ENCODE assay signal across 9 cellular contexts in the genomic region with DNA sequence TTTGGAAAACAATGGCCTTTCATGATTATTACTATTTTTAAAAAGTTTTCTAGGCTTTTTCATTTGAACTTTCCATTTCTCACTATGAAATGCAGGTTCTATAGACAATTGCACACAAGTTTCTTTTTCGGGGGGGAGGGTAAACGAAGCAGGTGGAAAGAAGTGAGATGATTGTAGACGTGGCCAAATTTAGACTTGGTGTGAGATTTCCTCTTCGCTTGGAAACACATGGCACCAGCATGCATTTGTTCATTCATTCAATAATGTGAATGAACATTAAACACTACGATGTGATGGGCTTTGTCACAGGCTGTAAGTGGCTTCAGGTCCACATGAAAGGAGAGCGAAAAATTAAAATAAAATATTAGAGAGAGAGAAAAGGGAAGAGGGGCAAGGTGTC. TPM values are rescaled to one million over a fixed set of nuclear protein-coding genes. Genes with fewer than 3 reads are reported as not detected.
DNase-seq lines count a peak whose midpoint lies in the region; ATAC-seq lines count a peak whose summit lies in the region.
"Had no signal": no experiment of that assay in that cellular context is flagged by ENCODE, and none has a peak within 500 bp of the region (broad histone marks: within the 10 kb centered on the region; RNA-seq: fewer than 3 reads in every experiment).

No MANE protein-coding gene starts in this region.

- peak in 1 of 5 donors; percentile 7 for DNase-seq in CD8-positive, alpha-beta memory T cell
- no peak for DNase-seq in MG63
- no peak for DNase-seq in activated effector memory CD4-positive, alpha-beta T cell treated with anti-CD3 and anti-CD28 coated beads, Interleukin-2, amount 50 U/mL, for 16 hours
- no peak for DNase-seq in UCSD-AML1 (lab: John Stamatoyannopoulos, UW; ENCODE audit: unreplicated experiment)
- DNase-seq in posterior vena cava (ENCODE audit: low spot score), result no peak

- peak overlapping the region; percentile 90 for H3K4me2 ChIP-seq in skeletal muscle satellite cell (ENCODE audit: low read length)

- intact Hi-C loops in posterior vena cava (cut with DNase I), result no loop called here

- WGBS in esophagus, 2 donors, result 51 to 56% methylated on average over 6 of the region's 6 CpGs

- H3K4me3 Mint-ChIP-seq in CD8-positive, alpha-beta memory T cell, result peak overlapping the region; percentile 91 to 99 (median 96)

- ATAC-seq in GM21367 (IDR thresholded peaks at IDR 0.05; ENCODE audit: unreplicated experiment), result peak; percentile 24

- no peaks in the 10 kb centered on the region for H3K36me3 ChIP-seq in CD8-positive, alpha-beta memory T cell (ENCODE audit: insufficient read depth, low read length)
- no peaks in the 10 kb centered on the region for H3K36me3 ChIP-seq in MG63
- H3K36me3 ChIP-seq in esophagus (ENCODE audit: control insufficient read depth in 2 of 2, insufficient read depth in 2 of 2, low read length in 1 of 2), result no peaks in the 10 kb centered on the region
- no peaks in the 10 kb centered on the region for H3K36me3 ChIP-seq in skeletal muscle satellite cell (ENCODE audit: insufficient read depth, low read length)

- H3K27me3 Mint-ChIP-seq in CD8-positive, alpha-beta memory T cell, result no peaks in the 10 kb centered on the region

- no peaks in the 10 kb centered on the region for H3K9me3 Mint-ChIP-seq in CD8-positive, alpha-beta memory T cell

- peak overlapping the region; percentile 80 to 100 (median 99) for H3K27ac Mint-ChIP-seq in CD8-positive, alpha-beta memory T cell

- peaks cover 0 to 2% (median 0%) of the 10 kb centered on the region in 3 donors for H3K36me3 Mint-ChIP-seq in CD8-positive, alpha-beta memory T cell

- peaks cover 25 to 37% (median 26%) of the 10 kb centered on the region in 3 donors for H3K4me1 Mint-ChIP-seq in CD8-positive, alpha-beta memory T cell

- no peaks in the 10 kb centered on the region for H3K9me3 ChIP-seq in CD8-positive, alpha-beta memory T cell (ENCODE audit: low read length)
- no peaks in the 10 kb centered on the region for H3K9me3 ChIP-seq in MG63
- no peaks in the 10 kb centered on the region for H3K9me3 ChIP-seq in esophagus (ENCODE audit: control insufficient read depth in 2 of 2, insufficient read depth in 1 of 2, low read depth in 1 of 2, low read length in 1 of 2)
- no peaks in the 10 kb centered on the region for H3K9me3 ChIP-seq in skeletal muscle satellite cell (replicated peaks; ENCODE audit: low read length)

- POLR2A ChIA-PET in CD8-positive, alpha-beta memory T cell (lab: Charles Lee), result no interaction called here

- peaks cover 15% of the 10 kb centered on the region for H3K4me1 ChIP-seq in CD8-positive, alpha-beta memory T cell (ENCODE audit: insufficient read depth, low read length)
- no peaks in the 10 kb centered on the region for H3K4me1 ChIP-seq in esophagus (ENCODE audit: control insufficient read depth in 2 of 2, insufficient read depth in 2 of 2, low read length in 1 of 2)
- H3K4me1 ChIP-seq in skeletal muscle satellite cell (ENCODE audit: control insufficient read depth, insufficient read depth, low read length), result peaks cover 29% of the 10 kb centered on the region

- no peak overlapping the region for H3K27ac ChIP-seq in CD8-positive, alpha-beta memory T cell (ENCODE audit: low read depth, low read length)
- peak overlapping the region; percentile 88 for H3K27ac ChIP-seq in esophagus (ENCODE audit: low read depth in 2 of 2, low read length in 1 of 2)

- peak overlapping the region; percentile 96 for H3K9ac ChIP-seq in skeletal muscle satellite cell (ENCODE audit: low read depth, low read length)

- no peaks in the 10 kb centered on the region for H3K27me3 ChIP-seq in CD8-positive, alpha-beta memory T cell (ENCODE audit: insufficient read depth, low read length, poor library complexity, severe bottlenecking)
- H3K27me3 ChIP-seq in MG63 (no peaks in the 10 kb centered on the region), esophagus (ENCODE audit: control insufficient read depth in 1 of 2, insufficient read depth in 2 of 2, low read length in 2 of 2) (no peaks in the 10 kb centered on the region), skeletal muscle satellite cell (ENCODE audit: control insufficient read depth, insufficient read depth, low read length) (no peaks in the 10 kb centered on the region)

- CTCF ChIA-PET in CD8-positive, alpha-beta memory T cell (lab: Charles Lee), result interaction anchor here (1.4 kb wide), 1 partner anchor 125 kb away, joined by 5 read pairs; no protein-coding TSS in a partner anchor

- H3K4me3 ChIP-seq in CD8-positive, alpha-beta memory T cell (ENCODE audit: low read length), result peak overlapping the region; percentile 67
- H3K4me3 ChIP-seq in MG63 (peak overlapping the region; percentile 62), esophagus (ENCODE audit: low read depth in 1 of 2, low read length in 2 of 2) (peak overlapping the region in 1 of 2 donors; percentile 72), skeletal muscle satellite cell (ENCODE audit: low read length) (peak overlapping the region; percentile 72)

RNA-seq across cellular contexts. Expression of a gene that starts 35.9 kb away (rescaled TPM):
- not detected for total RNA-seq in CD8-positive, alpha-beta memory T cell
- polyA plus RNA-seq in CD8-positive, alpha-beta memory T cell, result not detected
- not detected in 2 replicates for total RNA-seq in MG63 (2014; rRNA removed; shearing (Covaris generic); ENCODE audit: low replicate concordance)
- polyA plus RNA-seq in esophagus, result under 1 TPM; 0.08 TPM
- not detected in 2 replicates for total RNA-seq in skeletal muscle satellite cell (2012; rRNA removed)
- under 1 TPM; 0.60 to 0.76 TPM for total RNA-seq in posterior vena cava
- total RNA-seq: lung microvascular endothelial cell had no signal
